Comparison of ENCODE assay signal across 16 cellular contexts in genomic region chr15:25803036-25803435, GRCh38.
"Had no signal": no experiment of that assay in that cellular context is flagged by ENCODE, and none has a peak within 500 bp of the region (broad histone marks: within the 10 kb centered on the region; RNA-seq: fewer than 3 reads in every experiment).

No MANE protein-coding gene starts in this region.

- H3K4me3 ChIP-seq: heart right ventricle, sigmoid colon, thyroid gland had no signal

- ATAC-seq: activated CD4-positive, alpha-beta T cell treated with anti-CD3 and anti-CD28 coated beads for 36 hours; heart right ventricle; left ventricle myocardium superior; naive thymus-derived CD8-positive, alpha-beta T cell; stimulated activated effector memory CD8-positive, alpha-beta T cell treated with anti-CD3 and anti-CD28 coated beads, Interleukin-12 subunit alpha, Interleukin-12 subunit beta, amount 100 ng/mL, for 72 hours had no signal

- H3K9me3 Mint-ChIP-seq: activated naive CD8-positive, alpha-beta T cell treated with anti-CD3 and anti-CD28 coated beads, Interleukin-2, amount 10 ng/mL, durations not matched to agents 7 days and 5 days; naive thymus-derived CD8-positive, alpha-beta T cell; stimulated activated effector memory CD8-positive, alpha-beta T cell treated with anti-CD3 and anti-CD28 coated beads, Interleukin-12 subunit alpha, Interleukin-12 subunit beta, amount 100 ng/mL, for 72 hours; T-helper 1 cell treated with Interleukin-12 subunit alpha and Interleukin-12 subunit beta and Interleukin-4 antibody, amounts not matched to agents 30 μg/mL and 1 μg/mL, for 36 hours had no signal

- H2AFZ ChIP-seq: parathyroid adenoma had no signal

- H3K4me1 ChIP-seq: thyroid gland had no signal

- H3K4me3 Mint-ChIP-seq: activated CD4-positive, alpha-beta T cell treated with anti-CD3 and anti-CD28 coated beads for 36 hours; activated naive CD8-positive, alpha-beta T cell treated with anti-CD3 and anti-CD28 coated beads, Interleukin-2, amount 10 ng/mL, durations not matched to agents 7 days and 5 days; naive thymus-derived CD8-positive, alpha-beta T cell; stimulated activated effector memory CD8-positive, alpha-beta T cell treated with anti-CD3 and anti-CD28 coated beads, Interleukin-12 subunit alpha, Interleukin-12 subunit beta, amount 100 ng/mL, for 72 hours; T-helper 1 cell treated with Interleukin-12 subunit alpha and Interleukin-12 subunit beta and Interleukin-4 antibody, amounts not matched to agents 30 μg/mL and 1 μg/mL, for 36 hours had no signal

- H3K27ac Mint-ChIP-seq: activated CD4-positive, alpha-beta T cell treated with anti-CD3 and anti-CD28 coated beads for 36 hours; activated naive CD8-positive, alpha-beta T cell treated with anti-CD3 and anti-CD28 coated beads, Interleukin-2, amount 10 ng/mL, durations not matched to agents 7 days and 5 days; immature natural killer cell; stimulated activated effector memory CD8-positive, alpha-beta T cell treated with anti-CD3 and anti-CD28 coated beads, Interleukin-12 subunit alpha, Interleukin-12 subunit beta, amount 100 ng/mL, for 72 hours; T-helper 1 cell treated with Interleukin-12 subunit alpha and Interleukin-12 subunit beta and Interleukin-4 antibody, amounts not matched to agents 30 μg/mL and 1 μg/mL, for 36 hours had no signal

- H3K27me3 Mint-ChIP-seq: activated CD4-positive, alpha-beta T cell treated with anti-CD3 and anti-CD28 coated beads for 36 hours; activated naive CD8-positive, alpha-beta T cell treated with anti-CD3 and anti-CD28 coated beads, Interleukin-2, amount 10 ng/mL, durations not matched to agents 7 days and 5 days; naive thymus-derived CD8-positive, alpha-beta T cell had no signal

- H3K36me3 ChIP-seq: brain microvascular endothelial cell, heart right ventricle, sigmoid colon, thyroid gland had no signal

- H3K36me3 Mint-ChIP-seq: stimulated activated effector memory CD8-positive, alpha-beta T cell treated with anti-CD3 and anti-CD28 coated beads, Interleukin-12 subunit alpha, Interleukin-12 subunit beta, amount 100 ng/mL, for 72 hours had no signal

- H3K9me3 ChIP-seq: heart right ventricle, sigmoid colon, thyroid gland had no signal

- DNase-seq: activated CD4-positive, alpha-beta T cell treated with anti-CD3 and anti-CD28 coated beads for 36 hours; activated CD4-positive, alpha-beta T cell treated with anti-CD3 and anti-CD28 coated beads, Interleukin-2, amount 50 U/mL, for 48 hours; activated naive CD4-positive, alpha-beta T cell treated with Interleukin-2 at 50 U/mL for 16 hours; activated naive CD8-positive, alpha-beta T cell treated with anti-CD3 and anti-CD28 coated beads, Interleukin-2, amount 10 ng/mL, durations not matched to agents 7 days and 5 days; brain microvascular endothelial cell; central memory CD4-positive, alpha-beta T cell; heart right ventricle; immature natural killer cell; left ventricle myocardium superior; naive thymus-derived CD8-positive, alpha-beta T cell; sigmoid colon; stimulated activated CD4-positive, alpha-beta T cell treated with anti-CD3 and anti-CD28 coated beads, Interleukin-4, amount 100 ng/mL, for 24 hours; thyroid gland had no signal

- H3K27ac ChIP-seq: brain microvascular endothelial cell, heart right ventricle, parathyroid adenoma, sigmoid colon, thyroid gland had no signal

- H3K27me3 ChIP-seq: brain microvascular endothelial cell, sigmoid colon, thyroid gland had no signal
